Comparison of ENCODE assay signal across 13 cellular contexts in the genomic region with DNA sequence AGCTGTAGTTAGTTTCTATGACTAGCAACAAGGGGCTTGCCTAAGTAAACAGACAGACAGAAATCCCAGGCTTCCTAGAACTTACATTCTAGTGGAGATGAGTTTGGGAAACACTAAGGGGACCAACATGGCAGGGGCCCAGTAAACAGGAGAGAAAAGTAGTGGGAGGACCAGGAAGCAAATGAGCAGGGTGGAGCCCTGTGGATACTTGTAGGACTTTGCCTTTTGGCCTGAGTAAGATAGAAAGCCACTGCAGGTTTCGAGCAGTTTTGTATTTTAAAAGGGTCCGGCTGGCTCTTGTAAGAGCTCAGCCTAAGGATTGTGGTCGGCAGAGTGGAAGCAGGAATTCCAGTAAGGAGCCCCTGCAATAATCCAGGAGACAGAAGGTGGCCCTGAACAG.
"Had no signal": no experiment of that assay in that cellular context is flagged by ENCODE, and none has a peak within 500 bp of the region (broad histone marks: within the 10 kb centered on the region; RNA-seq: fewer than 3 reads in every experiment).

No MANE protein-coding gene starts in this region.

- H3K27me3 ChIP-seq: thyroid gland had no signal

- H3K9me3 Mint-ChIP-seq: memory B cell had no signal

- H3K36me3 ChIP-seq: thyroid gland had no signal

- H3K9me3 ChIP-seq: thyroid gland had no signal

- H3K27ac Mint-ChIP-seq: memory B cell, nephron progenitor cell had no signal

- DNase-seq: activated gamma-delta T cell; caudate nucleus; effector CD4-positive, alpha-beta T cell; foreskin melanocyte; head of caudate nucleus; nephron progenitor cell; stimulated activated CD4-positive, alpha-beta T cell treated with anti-CD3 and anti-CD28 coated beads, Interleukin-15, amount 100 ng/mL, for 24 hours; stimulated activated CD4-positive, alpha-beta T cell treated with anti-CD3 and anti-CD28 coated beads, Interleukin-4, amount 100 ng/mL, for 4 hours; T1000; thyroid gland had no signal

- H3K27me3 Mint-ChIP-seq: memory B cell had no signal

- H3K4me3 ChIP-seq: coronary artery, thyroid gland had no signal

- H3K27ac ChIP-seq: coronary artery, thyroid gland, VCaP had no signal

- H3K4me3 Mint-ChIP-seq: memory B cell, nephron progenitor cell had no signal

- H3K4me1 ChIP-seq: thyroid gland had no signal
